In genomic region chr10:70174058-70174741, GRCh38 we compare ENCODE assay signal across 1 cellular context.
TF ChIP-seq lines count a peak whose summit lies in the region.

No MANE protein-coding gene starts in this region.

TF ChIP-seq in HepG2, 621 proteins besides CTCF, POLR2A, EP300 and RAD21 (continued from another document and continues in another):
- TF ChIP-seq ZNF276 (CRISPR knock-in tag; IDR thresholded peaks at IDR 0.05; ENCODE audit: low read depth) (peak; percentile 49; the same call in 1 of the 2 replicates), ZNF740 (CRISPR knock-in tag; IDR thresholded peaks at IDR 0.05) (no peak), ZFP62 (CRISPR knock-in tag; IDR thresholded peaks at IDR 0.05) (no peak), ATF3 (CRISPR knock-in tag; IDR thresholded peaks at IDR 0.05) (no peak), AHDC1 (CRISPR knock-in tag; IDR thresholded peaks at IDR 0.05; ENCODE audit: borderline replicate concordance) (peak; percentile 51; the same call in 1 of the 2 replicates), ZNF263 (CRISPR knock-in tag; IDR thresholded peaks at IDR 0.05) (peak; percentile 67; the same call in 1 of the 2 replicates), ZSCAN31 (CRISPR knock-in tag; IDR thresholded peaks at IDR 0.05; ENCODE audit: low read depth) (peak; percentile 55; the same call in 1 of the 2 replicates), ZNF691 (CRISPR knock-in tag; IDR thresholded peaks at IDR 0.05; ENCODE audit: borderline replicate concordance, low read depth) (peak; percentile 73; the same call in 1 of the 2 replicates), KDM5B (CRISPR knock-in tag; IDR thresholded peaks at IDR 0.05; ENCODE audit: borderline replicate concordance) (no peak), RARG (CRISPR knock-in tag; IDR thresholded peaks at IDR 0.05; ENCODE audit: low read depth) (no peak), SNRNP70 (IDR thresholded peaks at IDR 0.05; ENCODE audit: low read depth, low read length) (no peak), ZNF788 (CRISPR knock-in tag; IDR thresholded peaks at IDR 0.05; ENCODE audit: borderline replicate concordance) (peak; percentile 65; the same call in 1 of the 2 replicates), ZBED4 (CRISPR knock-in tag; IDR thresholded peaks at IDR 0.05; ENCODE audit: borderline replicate concordance) (no peak), SOX6 (IDR thresholded peaks at IDR 0.05) (no peak), SOX6 (CRISPR knock-in tag; IDR thresholded peaks at IDR 0.05) (peak; percentile 75), ZNF749 (CRISPR knock-in tag; IDR thresholded peaks at IDR 0.05; ENCODE audit: borderline replicate concordance) (no peak), ZFY (CRISPR knock-in tag; IDR thresholded peaks at IDR 0.05) (peak; percentile 66), ZNF235 (CRISPR knock-in tag; IDR thresholded peaks at IDR 0.05; ENCODE audit: borderline replicate concordance) (no peak), ZNF777 (CRISPR knock-in tag; IDR thresholded peaks at IDR 0.05) (no peak), ZFP90 (CRISPR knock-in tag; IDR thresholded peaks at IDR 0.05; ENCODE audit: borderline replicate concordance) (no peak), CCAR2 (optimal IDR thresholded peaks at IDR 0.05; ENCODE audit: low read depth, low read length) (no peak), ZNF576 (CRISPR knock-in tag; IDR thresholded peaks at IDR 0.05) (no peak), PAWR (CRISPR knock-in tag; IDR thresholded peaks at IDR 0.05; ENCODE audit: borderline replicate concordance) (no peak), ZNF10 (CRISPR knock-in tag; IDR thresholded peaks at IDR 0.05; ENCODE audit: borderline replicate concordance, low read depth) (no peak), ZNF12 (CRISPR knock-in tag; IDR thresholded peaks at IDR 0.05) (no peak), TFE3 (CRISPR knock-in tag; IDR thresholded peaks at IDR 0.05) (peak; percentile 82; the same call in 1 of the 2 replicates), CREB1 (IDR thresholded peaks at IDR 0.05) (0 out of 2 replicates have a peak, but pooled peaks have one; percentile 7), CREB1 (CRISPR knock-in tag; IDR thresholded peaks at IDR 0.05) (no peak), GPBP1L1 (CRISPR knock-in tag; IDR thresholded peaks at IDR 0.05) (no peak), DZIP1 (CRISPR knock-in tag; IDR thresholded peaks at IDR 0.05) (no peak), POLR2AphosphoS5 (IDR thresholded peaks at IDR 0.05; ENCODE audit: low read depth, low read length) (peak; percentile 87), GZF1 (CRISPR knock-in tag; IDR thresholded peaks at IDR 0.05) (no peak), ZNF343 (CRISPR knock-in tag; IDR thresholded peaks at IDR 0.05) (0 out of 2 replicates have a peak, but pooled peaks have one; percentile 22), RAD51 (IDR thresholded peaks at IDR 0.05; ENCODE audit: borderline replicate concordance) (no peak), ZNF780A (CRISPR knock-in tag; IDR thresholded peaks at IDR 0.05) (no peak), ZFP36L2 (CRISPR knock-in tag; IDR thresholded peaks at IDR 0.05) (no peak), TFDP2 (CRISPR knock-in tag; IDR thresholded peaks at IDR 0.05) (no peak), IRX3 (CRISPR knock-in tag; IDR thresholded peaks at IDR 0.05; ENCODE audit: borderline replicate concordance, low read depth) (no peak), RFXANK (CRISPR knock-in tag; IDR thresholded peaks at IDR 0.05) (no peak)
